8 cellular contexts compared by ENCODE assay signal in the genomic region with DNA sequence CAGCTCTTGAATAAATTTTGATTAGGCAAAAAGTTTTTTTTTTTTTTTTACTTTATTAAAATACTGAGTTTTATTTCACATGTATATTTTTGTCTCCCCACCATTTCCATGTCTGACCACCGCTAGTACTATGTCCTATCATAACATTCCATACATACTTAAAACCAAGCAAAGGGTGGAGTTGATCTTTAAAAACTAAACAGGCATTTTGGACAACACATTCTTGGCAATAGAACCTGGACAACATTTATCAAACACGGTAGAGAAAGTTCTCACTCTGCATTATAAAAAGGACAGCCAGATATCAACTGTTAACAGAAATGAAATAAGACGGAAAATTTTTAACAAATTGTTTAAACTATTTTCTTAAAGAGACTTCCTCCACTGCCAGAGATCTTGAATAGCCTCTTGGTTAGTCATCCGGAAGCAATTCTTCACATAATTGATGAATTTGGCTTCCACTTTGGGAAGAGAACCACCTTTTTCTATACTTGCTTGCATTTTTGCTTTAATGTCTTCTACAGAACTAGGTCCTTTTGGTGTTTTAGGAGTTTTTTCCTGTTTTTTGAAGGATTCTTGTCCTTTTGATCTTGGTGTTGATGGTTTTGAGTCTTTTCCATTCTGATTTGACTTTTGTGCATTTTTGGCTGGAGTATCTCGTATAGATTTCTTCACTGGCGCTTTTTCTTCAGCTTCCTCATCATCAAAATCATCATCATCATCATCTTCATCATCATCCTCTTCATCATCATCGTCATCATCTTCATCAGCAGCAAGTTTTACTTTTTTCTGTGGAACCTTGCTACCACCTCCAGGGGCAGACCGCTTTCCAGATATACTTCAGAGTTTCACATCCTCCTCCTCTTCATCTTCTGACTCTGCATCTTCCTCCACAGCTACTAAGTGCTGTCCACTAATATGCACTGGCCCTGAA. TPM values are rescaled to one million over a fixed set of nuclear protein-coding genes. Genes with fewer than 3 reads are reported as not detected.
DNase-seq lines count a peak whose midpoint lies in the region; ATAC-seq, FAIRE-seq and TF ChIP-seq lines count a peak whose summit lies in the region.
"Not testable (repeated sequence)": the region's sequence is repeated elsewhere in the genome, so short reads cannot be mapped to it uniquely, and the experiment has no call there.

No MANE protein-coding gene starts in this region.

- not testable (repeated sequence) for TF ChIP-seq RAD21 in GM12878 (IDR thresholded peaks at IDR 0.05; ENCODE audit: insufficient read depth, low read depth, low read length)

- H3K4me3 ChIP-seq in AG10803 (ENCODE audit: low read length); GM23248; GM12878; choroid plexus epithelial cell (ENCODE audit: low read depth, low read length); fibroblast of the aortic adventitia (ENCODE audit: low read depth, low read length); osteoblast (ENCODE audit: insufficient read depth, low read length): not testable (repeated sequence)

- not testable (repeated sequence) for FAIRE-seq in GM12878 (lab: Jason Lieb, UNC)

- POLR2A ChIA-PET in GM12878 (lab: Charles Lee) = not testable (repeated sequence)

- RAD21 ChIA-PET in GM12878 (lab: Charles Lee; ENCODE audit: unreplicated experiment) = not testable (repeated sequence)

- TF ChIP-seq CTCF in AG10803 (conservative IDR thresholded peaks at IDR 0.05; ENCODE audit: low read length); GM12878 (IDR thresholded peaks at IDR 0.05 in 2 of 3, conservative IDR thresholded peaks at IDR 0.05 in 1 of 3; ENCODE audit: control insufficient read depth in 2 of 3, extremely low read depth in 1 of 3, insufficient read depth in 1 of 3, low read depth in 3 of 3, low read length in 3 of 3); choroid plexus epithelial cell (conservative IDR thresholded peaks at IDR 0.05; ENCODE audit: low read depth, low read length); fibroblast of the aortic adventitia (IDR thresholded peaks at IDR 0.05; ENCODE audit: insufficient read depth, low read length); osteoblast (IDR thresholded peaks at IDR 0.05; ENCODE audit: extremely low read depth, low read depth, low read length): not testable (repeated sequence)

- not testable (repeated sequence) for H3K9me2 ChIP-seq in GM23248 (ENCODE audit: insufficient read depth)

- H3K4me1 ChIP-seq in GM23248 (ENCODE audit: insufficient read depth) = peaks cover 21% of the 10 kb centered on the region
- not testable (repeated sequence) for H3K4me1 ChIP-seq in GM12878 (ENCODE audit: control insufficient read depth, insufficient read depth, low read length)
- peaks cover 16% of the 10 kb centered on the region for H3K4me1 ChIP-seq in osteoblast (ENCODE audit: insufficient read depth, low read length)

- CTCF ChIA-PET in GM12878 (lab: Yijun Ruan, JAX) = interaction anchor here (0.7 kb wide), 2 partner anchors 183 to 226 kb away, joined by 3 read pairs; no protein-coding TSS in a partner anchor

- TF ChIP-seq POLR2A in GM12878 (IDR thresholded peaks at IDR 0.05; ENCODE audit: low read depth, low read length) = not testable (repeated sequence)

- H3K9me3 Mint-ChIP-seq in activated T-helper 17 cell treated with anti-CD3 and anti-CD28 coated beads, Interleukin-2, amount 50 U/mL, for 72 hours = not testable (repeated sequence)

- H3K27ac ChIP-seq in GM23248; GM12878 (ENCODE audit: control insufficient read depth, insufficient read depth): not testable (repeated sequence)
- peak overlapping the region; percentile 48 for H3K27ac ChIP-seq in osteoblast (ENCODE audit: low read depth, low read length)

- H3K4me1 Mint-ChIP-seq in activated T-helper 17 cell treated with anti-CD3 and anti-CD28 coated beads, Interleukin-2, amount 50 U/mL, for 72 hours = not testable (repeated sequence)

- BruUV-seq in GM12878 (replicated peaks; lab: Mats Ljungman, UMichigan) = TSS peak; percentile 62

- H3K36me3 Mint-ChIP-seq in activated T-helper 17 cell treated with anti-CD3 and anti-CD28 coated beads, Interleukin-2, amount 50 U/mL, for 72 hours (ENCODE audit: low read depth) = peaks cover 12% of the 10 kb centered on the region

- not testable (repeated sequence) for H3K9me3 ChIP-seq in GM23248 (ENCODE audit: low read depth); GM12878 (replicated peaks; ENCODE audit: control insufficient read depth, insufficient read depth, low read length); osteoblast (ENCODE audit: low read depth, low read length)

- not testable (repeated sequence) for H3K27me3 ChIP-seq in GM23248 (replicated peaks; ENCODE audit: insufficient read depth); GM12878 (replicated peaks in 1 of 2; ENCODE audit: control insufficient read depth in 2 of 2, insufficient read depth in 2 of 2, low read length in 1 of 2); osteoblast (ENCODE audit: insufficient read depth, low read length)

- H3K36me3 ChIP-seq in GM23248 (ENCODE audit: low read depth); GM12878 (ENCODE audit: control insufficient read depth in 2 of 2, insufficient read depth in 2 of 2, low read length in 1 of 2); osteoblast (ENCODE audit: insufficient read depth, low read length): not testable (repeated sequence)

- not testable (repeated sequence) for H3K4me3 Mint-ChIP-seq in activated T-helper 17 cell treated with anti-CD3 and anti-CD28 coated beads, Interleukin-2, amount 50 U/mL, for 72 hours

- not testable (repeated sequence) for H3F3A ChIP-seq in GM23248 (ENCODE audit: insufficient read depth)

- ATAC-seq in activated T-helper 17 cell treated with anti-CD3 and anti-CD28 coated beads, Interleukin-2, amount 50 U/mL, for 72 hours (replicated peaks); GM12878: not testable (repeated sequence)

- 71 to 72% methylated on average over 8 of the region's 8 CpGs for WGBS in GM23248 (ENCODE audit: low coverage in 1 of 2, low lambda C conversion rate in 2 of 2, missing lambda C conversion rate in 2 of 2), 2 experiments
- WGBS in GM12878 (ENCODE audit: insufficient coverage, insufficient replicate concordance, low lambda C conversion rate, missing lambda C conversion rate) = 93% methylated on average over 8 of the region's 8 CpGs

- not testable (repeated sequence) for H3K27me3 Mint-ChIP-seq in activated T-helper 17 cell treated with anti-CD3 and anti-CD28 coated beads, Interleukin-2, amount 50 U/mL, for 72 hours

- H2AFZ ChIP-seq in GM23248; GM12878 (ENCODE audit: control insufficient read depth, low read depth, low read length); osteoblast (ENCODE audit: low read length): not testable (repeated sequence)

- intact Hi-C loops in GM12878 (cut with micrococcal nuclease; ENCODE audit: unreplicated experiment) = not testable (repeated sequence)

- SMC1A ChIA-PET in GM12878 (lab: Charles Lee; ENCODE audit: uncharacterized antibody, unreplicated experiment) = interaction anchor here (0.6 kb wide), 1 partner anchor 936 kb away, joined by 3 read pairs; no protein-coding TSS in a partner anchor

- peak overlapping the region; percentile 64 for H3K27ac Mint-ChIP-seq in activated T-helper 17 cell treated with anti-CD3 and anti-CD28 coated beads, Interleukin-2, amount 50 U/mL, for 72 hours

- not testable (repeated sequence) for H4K20me1 ChIP-seq in GM23248 (ENCODE audit: insufficient read depth); GM12878 (ENCODE audit: control insufficient read depth, insufficient read depth); osteoblast (ENCODE audit: insufficient read depth, low read length)

- DNase-seq in AG10803 (ENCODE audit: low read depth) (peak; percentile 23), GM23248 (peak; percentile 28), M059J (ENCODE audit: low read depth) (peak; percentile 8), choroid plexus epithelial cell (ENCODE audit: low read depth) (peak; percentile 65), fibroblast of the aortic adventitia (ENCODE audit: low read depth) (peak; percentile 78)
- DNase-seq in GM12878 (ENCODE audit: low read depth, low spot score); osteoblast (ENCODE audit: insufficient read length, low spot score, missing footprints): not testable (repeated sequence)

- H3K79me2 ChIP-seq in GM23248 (ENCODE audit: insufficient read depth); GM12878 (ENCODE audit: control insufficient read depth, insufficient read depth, low read length); osteoblast (ENCODE audit: insufficient read depth, low read length): not testable (repeated sequence)

- not testable (repeated sequence) for TF ChIP-seq EP300 in GM12878 (IDR thresholded peaks at IDR 0.05; ENCODE audit: borderline replicate concordance in 1 of 2, control insufficient read depth in 1 of 2, low read depth in 2 of 2, low read length in 2 of 2)

- H3K4me2 ChIP-seq in GM23248 (ENCODE audit: unreplicated experiment); GM12878 (ENCODE audit: control insufficient read depth, insufficient read depth): not testable (repeated sequence)
- peak overlapping the region; percentile 30 for H3K4me2 ChIP-seq in osteoblast (ENCODE audit: insufficient read depth, low read length)

- in situ Hi-C loops in GM23248 (cut with MboI); GM12878 (cut with MboI): not testable (repeated sequence)

- H3K9ac ChIP-seq in GM23248; GM12878 (ENCODE audit: control insufficient read depth, insufficient read depth, low read length): not testable (repeated sequence)

RNA-seq across cellular contexts. Expression of a gene that starts 58.7 kb away (rescaled TPM):
- total RNA-seq in GM23248 (2014; rRNA removed; shearing (Covaris generic)) = 0.32 and 0.76 TPM in 2 replicates
- 0.08 and 0.16 TPM in 2 replicates for polyA plus RNA-seq in GM23248 (2016; fragmentation: Nextera tagmentation; extraction: Ambion mirVana)
- 0.02 TPM in 1 of 2 replicates, not detected in the other for total RNA-seq in M059J (2014; rRNA removed; shearing (Covaris generic))
- total RNA-seq in activated T-helper 17 cell treated with anti-CD3 and anti-CD28 coated beads, Interleukin-2, amount 50 U/mL, for 72 hours = 1 to 10 TPM; 1.5 to 2.1 TPM
- 35.1 and 35.8 TPM in 2 replicates for total RNA-seq in GM12878 (2013; cell fraction: nucleolus; rRNA removed)
- 1.3 and 1.4 TPM in 2 replicates for total RNA-seq in GM12878 (2014; rRNA removed)
- 1.1 and 1.4 TPM in 2 replicates for total RNA-seq in GM12878 (2014; rRNA removed; fragmentation: Illumina TruSeq; extraction: Trizol)
- total RNA-seq in GM12878 (2021) = 0.40 and 0.59 TPM in 2 replicates
- polyA plus RNA-seq in GM12878 (2011; ENCODE audit: low read depth) = 0.05 TPM
- polyA plus RNA-seq in GM12878 (2011; rRNA removed) = 0.24 and 0.62 TPM in 2 replicates
- 0.01 and 0.02 TPM in 2 replicates for polyA plus RNA-seq in GM12878 (2011; cell fraction: cytosol; rRNA removed)
- polyA plus RNA-seq in GM12878 (2011; cell fraction: nucleus; rRNA removed) = 2.2 and 2.7 TPM in 2 replicates
- 0.04 and 0.05 TPM in 2 replicates for polyA plus RNA-seq in GM12878 (2012)
- 0.01 TPM in 1 of 2 replicates, not detected in the other for polyA plus RNA-seq in GM12878 (2014; fragmentation: Illumina TruSeq; extraction: Trizol)
- under 1 TPM; under 0.01 to 0.06 TPM for polyA plus RNA-seq in GM12878 (2014; fragmentation: Nextera tagmentation; extraction: Ambion mirVana)
- polyA plus RNA-seq in GM12878 (2014; rRNA removed) = 0.06 and 0.13 TPM in 2 replicates
- polyA plus RNA-seq in GM12878 (2016; fragmentation: Nextera tagmentation; extraction: Ambion mirVana) = under 1 TPM; 0.32 to 0.37 TPM
- polyA minus RNA-seq in GM12878 (2011; rRNA and poly(A)+ RNA removed) = 5.9 and 7.7 TPM in 2 replicates
- 0.13 and 0.42 TPM in 2 replicates for polyA minus RNA-seq in GM12878 (2011; cell fraction: cytosol; rRNA and poly(A)+ RNA removed)
- polyA minus RNA-seq in GM12878 (2011; cell fraction: nucleus; rRNA and poly(A)+ RNA removed) = 22.2 and 40.7 TPM in 2 replicates
- total RNA-seq in fibroblast of the aortic adventitia (ENCODE audit: low replicate concordance) = 1.2 and 3.1 TPM in 2 replicates
- 1.8 and 2.9 TPM in 2 replicates for total RNA-seq in osteoblast
